In genomic region chr11:74672956-74673895, GRCh38 we compare ENCODE assay signal across 9 cellular contexts. TPM values are rescaled to one million over a fixed set of nuclear protein-coding genes. Genes with fewer than 3 reads are reported as not detected.
DNase-seq lines count a peak whose midpoint lies in the region; ATAC-seq and TF ChIP-seq lines count a peak whose summit lies in the region.
"Had no signal": no experiment of that assay in that cellular context is flagged by ENCODE, and none has a peak within 500 bp of the region (broad histone marks: within the 10 kb centered on the region; RNA-seq: fewer than 3 reads in every experiment).

No MANE protein-coding gene starts in this region.

- peaks cover 27% of the 10 kb centered on the region for H3K4me1 Mint-ChIP-seq in brain
- H3K4me1 Mint-ChIP-seq: B cell had no signal

- H3K4me3 ChIP-seq in left lung (no peak overlapping the region), uterus (no peak overlapping the region)

- H3K27ac ChIP-seq in left lung (peak overlapping the region in 1 of 2 donors; percentile 53), uterus (peak overlapping the region; percentile 93 to 95)

- H3K4me1 ChIP-seq in left lung = peaks cover 0 to 3% of the 10 kb centered on the region in 2 donors
- peaks cover 7 to 9% of the 10 kb centered on the region in 2 donors for H3K4me1 ChIP-seq in uterus

- H3K4me3 Mint-ChIP-seq in brain = peak overlapping the region in 2 of 5 experiments; percentile 1 to 19
- H3K4me3 Mint-ChIP-seq: B cell had no signal

- H3K9me3 Mint-ChIP-seq in brain = peaks cover 0 to 7% (median 4%) of the 10 kb centered on the region in 5 experiments

- H3K9me3 ChIP-seq in left lung (no peaks in the 10 kb centered on the region), uterus (no peaks in the 10 kb centered on the region)

- TF ChIP-seq POLR2A in uterus (IDR thresholded peaks at IDR 0.05) = no peak

- peak overlapping the region; percentile 32 to 95 (median 85) for H3K27ac Mint-ChIP-seq in brain
- H3K27ac Mint-ChIP-seq: B cell had no signal

- H3K27me3 ChIP-seq in left lung (no peaks in the 10 kb centered on the region), uterus (no peaks in the 10 kb centered on the region)

- no peaks in the 10 kb centered on the region for H3K27me3 Mint-ChIP-seq in brain
- H3K27me3 Mint-ChIP-seq: B cell had no signal

- peak; percentile 72 for ATAC-seq in left lung
- ATAC-seq in HG02798 (IDR thresholded peaks at IDR 0.05; ENCODE audit: poor library complexity, unreplicated experiment) = no peak
- no peak for ATAC-seq in HG03095 (IDR thresholded peaks at IDR 0.05; ENCODE audit: unreplicated experiment)
- no peak for ATAC-seq in HG03025 (IDR thresholded peaks at IDR 0.05; ENCODE audit: low FRiP score, unreplicated experiment)

- H3K36me3 ChIP-seq in left lung (no peaks in the 10 kb centered on the region), uterus (no peaks in the 10 kb centered on the region)

- no peak for TF ChIP-seq CTCF in brain (conservative IDR thresholded peaks at IDR 0.05)
- no peak for TF ChIP-seq CTCF in left lung (IDR thresholded peaks at IDR 0.05)
- no peak for TF ChIP-seq CTCF in uterus (IDR thresholded peaks at IDR 0.05)

- H3K36me3 Mint-ChIP-seq in brain = peaks cover 4% of the 10 kb centered on the region

- intact Hi-C loops in left lung (cut with DNase I) (no loop called here), uterus (cut with DNase I; ENCODE audit: low total_unique reads) (no loop called here)

- peak; percentile 21 for DNase-seq in activated CD4-positive, CD25-positive, alpha-beta regulatory T cell treated with anti-CD3 and anti-CD28 coated beads, Interleukin-2, amount 50 U/mL, for 72 hours
- no peak for DNase-seq in activated CD4-positive, CD25-positive, alpha-beta regulatory T cell (lab: John Stamatoyannopoulos, UW)
- DNase-seq in left lung = peak in 1 of 2 donors; percentile 48
- DNase-seq in uterus = peak; percentile 96 to 98

RNA-seq across cellular contexts. Expression of gene CHRDL2, which starts 58.0 kb away (rescaled TPM):
- polyA plus RNA-seq in brain (ENCODE audit: insufficient read depth, low read depth, low replicate concordance) = 0.76 TPM
- 1 to 10 TPM; 1.3 to 5.2 TPM for total RNA-seq in left lung
- total RNA-seq in uterus = 100 to 1,000 TPM in 1 of 4 donors, 1 to 10 TPM in 1, under 1 TPM in 2; 0.41 to 115 (median 2.9) TPM
- total RNA-seq: B cell had no signal

Comparison
In these comparisons a context has a peak if more than half of its experiments do, and no peak if none do; other contexts are left out.
1. DNase-seq: peak in activated CD4-positive, CD25-positive, alpha-beta regulatory T cell treated with anti-CD3 and anti-CD28 coated beads, Interleukin-2, amount 50 U/mL, for 72 hours (single experiment) and uterus (2 of 2); none in activated CD4-positive, CD25-positive, alpha-beta regulatory T cell (0 of 4).